17 cellular contexts compared by ENCODE assay signal in genomic region chr1:83060216-83060615, GRCh38.
DNase-seq lines count a peak whose midpoint lies in the region; TF ChIP-seq lines count a peak whose summit lies in the region.
"Had no signal": no experiment of that assay in that cellular context is flagged by ENCODE, and none has a peak within 500 bp of the region (broad histone marks: within the 10 kb centered on the region; RNA-seq: fewer than 3 reads in every experiment).

No MANE protein-coding gene starts in this region.

- no peak overlapping the region for H3K27ac ChIP-seq in PC-9
- H3K27ac ChIP-seq in hepatocyte, result no peak overlapping the region
- H3K27ac ChIP-seq: KMS-11, Peyer's patch had no signal

- no peaks in the 10 kb centered on the region for H3K79me2 ChIP-seq in PC-9 (ENCODE audit: low read depth)
- no peaks in the 10 kb centered on the region for H3K79me2 ChIP-seq in hepatocyte

- H3K4me3 ChIP-seq in PC-9, result no peak overlapping the region
- no peak overlapping the region for H3K4me3 ChIP-seq in hepatocyte
- H3K4me3 ChIP-seq in retinal pigment epithelial cell (ENCODE audit: low read length), result no peak overlapping the region
- H3K4me3 ChIP-seq: Peyer's patch had no signal

- DNase-seq in M059J (ENCODE audit: low read depth), result peak; percentile 17
- DNase-seq in PC-9, result peak; percentile 58 to 62
- DNase-seq in hepatocyte (ENCODE audit: low spot score), result peak; percentile 17
- DNase-seq in retinal pigment epithelial cell (ENCODE audit: low read depth), result peak; percentile 30
- no peak for DNase-seq in hepatic stellate cell (ENCODE audit: low spot score)
- no peak for DNase-seq in DMS114 treated with DMSO at 0.1 percent for 48 hours (lab: John Stamatoyannopoulos, UW; ENCODE audit: unreplicated experiment)
- no peak for DNase-seq in stimulated activated naive CD4-positive, alpha-beta T cell treated with Interleukin-2 at 50 U/mL for 16 hours (lab: John Stamatoyannopoulos, UW)
- DNase-seq: BE2C; CD4-positive, alpha-beta memory T cell; EL; NCI-H1417 treated with DMSO at 0.1 percent for 48 hours; NCI-H2029 treated with DMSO at 0.1 percent for 48 hours; NCI-H2227 treated with DMSO at 0.1 percent for 48 hours; NCI-H526 treated with DMSO at 0.1 percent for 48 hours; Peyer's patch; SHP77 treated with DMSO at 0.1 percent for 48 hours had no signal

- no peak overlapping the region for H2AFZ ChIP-seq in PC-9
- no peak overlapping the region for H2AFZ ChIP-seq in hepatocyte

- WGBS in hepatocyte (ENCODE audit: low lambda C conversion rate, missing lambda C conversion rate), result 74% methylated on average over 4 of the region's 4 CpGs

- H3F3A ChIP-seq in PC-9 (ENCODE audit: insufficient read depth, low read depth), result peaks cover 18% of the 10 kb centered on the region

- POLR2A ChIA-PET in PC-9 (lab: Charles Lee; ENCODE audit: unreplicated experiment), result no interaction called here

- no TSS peak for BruUV-seq in PC-9 (replicated peaks; lab: Mats Ljungman, UMichigan)

- H3K4me1 ChIP-seq in PC-9 (replicated peaks; ENCODE audit: insufficient read depth), result peaks cover 42% of the 10 kb centered on the region
- H3K4me1 ChIP-seq in hepatocyte (ENCODE audit: insufficient read depth), result peaks cover 3% of the 10 kb centered on the region
- H3K4me1 ChIP-seq: BE2C, Peyer's patch had no signal

- H3K27me3 ChIP-seq in PC-9 (ENCODE audit: insufficient read depth, low read depth) (no peaks in the 10 kb centered on the region), hepatocyte (no peaks in the 10 kb centered on the region)
- H3K27me3 ChIP-seq: BE2C, Peyer's patch had no signal

- H3K9me3 ChIP-seq in PC-9 (ENCODE audit: insufficient read depth, low read depth), result peaks cover 7% of the 10 kb centered on the region
- no peaks in the 10 kb centered on the region for H3K9me3 ChIP-seq in hepatocyte (ENCODE audit: low read depth)
- H3K9me3 ChIP-seq: BE2C, Peyer's patch had no signal

- intact Hi-C loops in PC-9 (cut with micrococcal nuclease; ENCODE audit: unreplicated experiment), result no loop called here

- no peak overlapping the region for H3K4me2 ChIP-seq in PC-9
- no peak overlapping the region for H3K4me2 ChIP-seq in hepatocyte
- H3K4me2 ChIP-seq: KMS-11 had no signal

- H4K20me1 ChIP-seq in PC-9 (ENCODE audit: insufficient read depth), result no peaks in the 10 kb centered on the region
- H4K20me1 ChIP-seq in hepatocyte (ENCODE audit: insufficient read depth, poor library complexity, severe bottlenecking), result no peaks in the 10 kb centered on the region

- CTCF ChIA-PET in PC-9 (lab: Charles Lee), result no interaction called here

- H3K9me2 ChIP-seq in PC-9 (ENCODE audit: insufficient read depth) (no peaks in the 10 kb centered on the region), hepatocyte (replicated peaks; ENCODE audit: insufficient read depth) (no peaks in the 10 kb centered on the region)

- TF ChIP-seq CTCF in PC-9 (conservative IDR thresholded peaks at IDR 0.05) (no peak), hepatocyte (IDR thresholded peaks at IDR 0.05; ENCODE audit: poor library complexity) (no peak), retinal pigment epithelial cell (conservative IDR thresholded peaks at IDR 0.05; ENCODE audit: low read depth, low read length) (no peak)

- H3K36me3 ChIP-seq in PC-9 (ENCODE audit: low read depth) (no peaks in the 10 kb centered on the region), hepatocyte (replicated peaks; ENCODE audit: insufficient read depth, low read depth) (no peaks in the 10 kb centered on the region)
- H3K36me3 ChIP-seq: BE2C, Peyer's patch had no signal

Comparison
In these comparisons a context has a peak if more than half of its experiments do, and no peak if none do; other contexts are left out.
1. DNase-seq: peak in M059J (single experiment), PC-9 (2 of 2), hepatocyte (single experiment) and retinal pigment epithelial cell (single experiment); none in hepatic stellate cell (single experiment), DMS114 treated with DMSO at 0.1 percent for 48 hours (single experiment) and stimulated activated naive CD4-positive, alpha-beta T cell treated with Interleukin-2 at 50 U/mL for 16 hours (single experiment).